In the genomic region with DNA sequence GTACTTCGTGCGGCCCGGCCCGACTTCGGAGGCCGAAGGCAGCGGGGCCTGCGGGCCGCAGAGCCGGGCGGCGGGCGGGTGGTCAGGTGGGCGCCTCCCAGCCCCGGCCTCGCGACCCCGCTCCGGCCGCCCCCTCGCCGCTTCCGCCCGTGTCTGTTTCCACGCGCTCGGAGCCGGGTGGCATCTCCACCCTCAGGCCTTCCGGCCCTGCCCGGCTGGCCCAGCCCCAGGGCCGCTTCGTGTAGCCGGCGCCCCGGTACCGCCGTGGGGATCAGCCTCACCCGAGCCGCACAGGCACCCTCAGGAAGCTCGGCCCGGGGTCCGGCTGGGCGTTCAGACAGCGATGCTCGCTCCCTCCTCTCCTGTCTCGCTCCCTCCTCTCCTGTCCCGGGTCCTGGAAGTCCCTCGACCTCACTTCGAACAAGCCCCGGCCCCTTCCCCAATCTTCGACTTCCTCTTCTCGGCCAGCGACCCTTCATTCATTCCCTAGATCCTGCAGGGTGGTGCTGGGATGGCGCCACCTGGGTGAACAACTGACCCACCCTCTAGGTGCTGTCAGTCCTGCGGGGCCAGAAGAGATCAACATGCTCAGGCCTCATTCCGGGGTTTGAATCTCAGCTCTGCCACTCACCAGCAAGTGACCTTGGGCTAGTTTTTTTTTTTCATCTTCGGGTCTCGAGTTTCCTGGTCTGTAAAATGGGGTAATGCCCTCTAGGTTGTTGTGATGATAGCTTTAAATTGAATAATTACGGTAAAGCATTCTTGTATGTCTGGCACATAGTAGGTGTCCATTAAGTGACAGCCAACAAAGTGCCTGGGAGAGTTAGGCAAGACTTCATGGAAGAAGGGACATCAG, we compare ENCODE assay signal across 1 cellular context.
TF ChIP-seq lines count a peak whose summit lies in the region.

No MANE protein-coding gene starts in this region.

TF ChIP-seq in HepG2, 621 proteins besides CTCF, POLR2A, EP300 and RAD21 (continued from another document and continues in another):
- TF ChIP-seq, protein P1, sequence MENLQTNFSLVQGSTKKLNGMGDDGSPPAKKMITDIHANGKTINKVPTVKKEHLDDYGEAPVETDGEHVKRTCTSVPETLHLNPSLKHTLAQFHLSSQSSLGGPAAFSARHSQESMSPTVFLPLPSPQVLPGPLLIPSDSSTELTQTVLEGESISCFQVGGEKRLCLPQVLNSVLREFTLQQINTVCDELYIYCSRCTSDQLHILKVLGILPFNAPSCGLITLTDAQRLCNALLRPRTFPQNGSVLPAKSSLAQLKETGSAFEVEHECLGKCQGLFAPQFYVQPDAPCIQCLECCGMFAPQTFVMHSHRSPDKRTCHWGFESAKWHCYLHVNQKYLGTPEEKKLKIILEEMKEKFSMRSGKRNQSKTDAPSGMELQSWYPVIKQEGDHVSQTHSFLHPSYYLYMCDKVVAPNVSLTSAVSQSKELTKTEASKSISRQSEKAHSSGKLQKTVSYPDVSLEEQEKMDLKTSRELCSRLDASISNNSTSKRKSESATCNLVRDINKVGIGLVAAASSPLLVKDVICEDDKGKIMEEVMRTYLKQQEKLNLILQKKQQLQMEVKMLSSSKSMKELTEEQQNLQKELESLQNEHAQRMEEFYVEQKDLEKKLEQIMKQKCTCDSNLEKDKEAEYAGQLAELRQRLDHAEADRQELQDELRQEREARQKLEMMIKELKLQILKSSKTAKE (CRISPR knock-in tag; IDR thresholded peaks at IDR 0.05; ENCODE audit: borderline replicate concordance) = no peak
- TF ChIP-seq ZNF841 (CRISPR knock-in tag; IDR thresholded peaks at IDR 0.05; ENCODE audit: borderline replicate concordance) (no peak), MAZ (IDR thresholded peaks at IDR 0.05; ENCODE audit: borderline replicate concordance, low read depth, low read length) (no peak), MAZ (CRISPR knock-in tag; IDR thresholded peaks at IDR 0.05; ENCODE audit: low read depth) (peak; percentile 60), ZNF615 (CRISPR knock-in tag; IDR thresholded peaks at IDR 0.05; ENCODE audit: borderline replicate concordance) (no peak), ZSCAN12 (CRISPR knock-in tag; IDR thresholded peaks at IDR 0.05) (peak; percentile 91; the same call in 1 of the 2 replicates), ARNTL (CRISPR knock-in tag; IDR thresholded peaks at IDR 0.05) (peak; percentile 44; the same call in 1 of the 2 replicates), ZNF451 (CRISPR knock-in tag; IDR thresholded peaks at IDR 0.05) (peak; percentile 42), ARNT (IDR thresholded peaks at IDR 0.05) (no peak), ZNF235 (CRISPR knock-in tag; IDR thresholded peaks at IDR 0.05; ENCODE audit: borderline replicate concordance) (0 out of 2 replicates have a peak, but pooled peaks have one; percentile 44), RBFOX2 (IDR thresholded peaks at IDR 0.05; ENCODE audit: low read depth, low read length) (peak; percentile 73), ZMYM2 (CRISPR knock-in tag; IDR thresholded peaks at IDR 0.05) (peak; percentile 50; the same call in 1 of the 2 replicates), ZMAT3 (CRISPR knock-in tag; conservative IDR thresholded peaks at IDR 0.05) (no peak; the same call in 1 of the 2 replicates), ZNF138 (CRISPR knock-in tag; IDR thresholded peaks at IDR 0.05; ENCODE audit: low read depth) (peak; percentile 44), ZIK1 (CRISPR knock-in tag; IDR thresholded peaks at IDR 0.05; ENCODE audit: borderline replicate concordance, low read depth) (0 out of 2 replicates have a peak, but pooled peaks have one; percentile 12), SALL2 (CRISPR knock-in tag; IDR thresholded peaks at IDR 0.05) (peak; percentile 79), MIER3 (CRISPR knock-in tag; IDR thresholded peaks at IDR 0.05; ENCODE audit: borderline replicate concordance) (no peak), CENPX (CRISPR knock-in tag; IDR thresholded peaks at IDR 0.05) (no peak), ZC3H13 (CRISPR knock-in tag; IDR thresholded peaks at IDR 0.05) (0 out of 2 replicates have a peak, but pooled peaks have one; percentile 53), KLF9 (CRISPR knock-in tag; IDR thresholded peaks at IDR 0.05; ENCODE audit: low read depth) (no peak), SNAI1 (CRISPR knock-in tag; IDR thresholded peaks at IDR 0.05; ENCODE audit: borderline replicate concordance) (peak; percentile 83; the same call in 1 of the 2 replicates), ZNF792 (CRISPR knock-in tag; IDR thresholded peaks at IDR 0.05) (peak; percentile 70), ZSCAN22 (CRISPR knock-in tag; IDR thresholded peaks at IDR 0.05) (no peak)
- TF ChIP-seq, protein P2, sequence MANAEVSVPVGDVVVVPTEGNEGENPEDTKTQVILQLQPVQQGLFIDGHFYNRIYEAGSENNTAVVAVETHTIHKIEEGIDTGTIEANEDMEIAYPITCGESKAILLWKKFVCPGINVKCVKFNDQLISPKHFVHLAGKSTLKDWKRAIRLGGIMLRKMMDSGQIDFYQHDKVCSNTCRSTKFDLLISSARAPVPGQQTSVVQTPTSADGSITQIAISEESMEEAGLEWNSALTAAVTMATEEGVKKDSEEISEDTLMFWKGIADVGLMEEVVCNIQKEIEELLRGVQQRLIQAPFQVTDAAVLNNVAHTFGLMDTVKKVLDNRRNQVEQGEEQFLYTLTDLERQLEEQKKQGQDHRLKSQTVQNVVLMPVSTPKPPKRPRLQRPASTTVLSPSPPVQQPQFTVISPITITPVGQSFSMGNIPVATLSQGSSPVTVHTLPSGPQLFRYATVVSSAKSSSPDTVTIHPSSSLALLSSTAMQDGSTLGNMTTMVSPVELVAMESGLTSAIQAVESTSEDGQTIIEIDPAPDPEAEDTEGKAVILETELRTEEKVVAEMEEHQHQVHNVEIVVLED (CRISPR knock-in tag; IDR thresholded peaks at IDR 0.05; ENCODE audit: borderline replicate concordance) = peak; percentile 12; the same call in 1 of the 2 replicates
- TF ChIP-seq, protein P3, sequence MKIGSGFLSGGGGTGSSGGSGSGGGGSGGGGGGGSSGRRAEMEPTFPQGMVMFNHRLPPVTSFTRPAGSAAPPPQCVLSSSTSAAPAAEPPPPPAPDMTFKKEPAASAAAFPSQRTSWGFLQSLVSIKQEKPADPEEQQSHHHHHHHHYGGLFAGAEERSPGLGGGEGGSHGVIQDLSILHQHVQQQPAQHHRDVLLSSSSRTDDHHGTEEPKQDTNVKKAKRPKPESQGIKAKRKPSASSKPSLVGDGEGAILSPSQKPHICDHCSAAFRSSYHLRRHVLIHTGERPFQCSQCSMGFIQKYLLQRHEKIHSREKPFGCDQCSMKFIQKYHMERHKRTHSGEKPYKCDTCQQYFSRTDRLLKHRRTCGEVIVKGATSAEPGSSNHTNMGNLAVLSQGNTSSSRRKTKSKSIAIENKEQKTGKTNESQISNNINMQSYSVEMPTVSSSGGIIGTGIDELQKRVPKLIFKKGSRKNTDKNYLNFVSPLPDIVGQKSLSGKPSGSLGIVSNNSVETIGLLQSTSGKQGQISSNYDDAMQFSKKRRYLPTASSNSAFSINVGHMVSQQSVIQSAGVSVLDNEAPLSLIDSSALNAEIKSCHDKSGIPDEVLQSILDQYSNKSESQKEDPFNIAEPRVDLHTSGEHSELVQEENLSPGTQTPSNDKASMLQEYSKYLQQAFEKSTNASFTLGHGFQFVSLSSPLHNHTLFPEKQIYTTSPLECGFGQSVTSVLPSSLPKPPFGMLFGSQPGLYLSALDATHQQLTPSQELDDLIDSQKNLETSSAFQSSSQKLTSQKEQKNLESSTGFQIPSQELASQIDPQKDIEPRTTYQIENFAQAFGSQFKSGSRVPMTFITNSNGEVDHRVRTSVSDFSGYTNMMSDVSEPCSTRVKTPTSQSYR (CRISPR knock-in tag; IDR thresholded peaks at IDR 0.05; ENCODE audit: borderline replicate concordance) = 0 out of 2 replicates have a peak, but pooled peaks have one; percentile 1
- TF ChIP-seq, protein P4, sequence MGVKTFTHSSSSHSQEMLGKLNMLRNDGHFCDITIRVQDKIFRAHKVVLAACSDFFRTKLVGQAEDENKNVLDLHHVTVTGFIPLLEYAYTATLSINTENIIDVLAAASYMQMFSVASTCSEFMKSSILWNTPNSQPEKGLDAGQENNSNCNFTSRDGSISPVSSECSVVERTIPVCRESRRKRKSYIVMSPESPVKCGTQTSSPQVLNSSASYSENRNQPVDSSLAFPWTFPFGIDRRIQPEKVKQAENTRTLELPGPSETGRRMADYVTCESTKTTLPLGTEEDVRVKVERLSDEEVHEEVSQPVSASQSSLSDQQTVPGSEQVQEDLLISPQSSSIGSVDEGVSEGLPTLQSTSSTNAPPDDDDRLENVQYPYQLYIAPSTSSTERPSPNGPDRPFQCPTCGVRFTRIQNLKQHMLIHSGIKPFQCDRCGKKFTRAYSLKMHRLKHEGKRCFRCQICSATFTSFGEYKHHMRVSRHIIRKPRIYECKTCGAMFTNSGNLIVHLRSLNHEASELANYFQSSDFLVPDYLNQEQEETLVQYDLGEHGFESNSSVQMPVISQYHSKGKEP (CRISPR knock-in tag; IDR thresholded peaks at IDR 0.05) = no peak
- TF ChIP-seq, protein P5, sequence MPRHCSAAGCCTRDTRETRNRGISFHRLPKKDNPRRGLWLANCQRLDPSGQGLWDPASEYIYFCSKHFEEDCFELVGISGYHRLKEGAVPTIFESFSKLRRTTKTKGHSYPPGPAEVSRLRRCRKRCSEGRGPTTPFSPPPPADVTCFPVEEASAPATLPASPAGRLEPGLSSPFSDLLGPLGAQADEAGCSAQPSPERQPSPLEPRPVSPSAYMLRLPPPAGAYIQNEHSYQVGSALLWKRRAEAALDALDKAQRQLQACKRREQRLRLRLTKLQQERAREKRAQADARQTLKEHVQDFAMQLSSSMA (CRISPR knock-in tag; IDR thresholded peaks at IDR 0.05) = peak; percentile 43
- TF ChIP-seq, protein P6, sequence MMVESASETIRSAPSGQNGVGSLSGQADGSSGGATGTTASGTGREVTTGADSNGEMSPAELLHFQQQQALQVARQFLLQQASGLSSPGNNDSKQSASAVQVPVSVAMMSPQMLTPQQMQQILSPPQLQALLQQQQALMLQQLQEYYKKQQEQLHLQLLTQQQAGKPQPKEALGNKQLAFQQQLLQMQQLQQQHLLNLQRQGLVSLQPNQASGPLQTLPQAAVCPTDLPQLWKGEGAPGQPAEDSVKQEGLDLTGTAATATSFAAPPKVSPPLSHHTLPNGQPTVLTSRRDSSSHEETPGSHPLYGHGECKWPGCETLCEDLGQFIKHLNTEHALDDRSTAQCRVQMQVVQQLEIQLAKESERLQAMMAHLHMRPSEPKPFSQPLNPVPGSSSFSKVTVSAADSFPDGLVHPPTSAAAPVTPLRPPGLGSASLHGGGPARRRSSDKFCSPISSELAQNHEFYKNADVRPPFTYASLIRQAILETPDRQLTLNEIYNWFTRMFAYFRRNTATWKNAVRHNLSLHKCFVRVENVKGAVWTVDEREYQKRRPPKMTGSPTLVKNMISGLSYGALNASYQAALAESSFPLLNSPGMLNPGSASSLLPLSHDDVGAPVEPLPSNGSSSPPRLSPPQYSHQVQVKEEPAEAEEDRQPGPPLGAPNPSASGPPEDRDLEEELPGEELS (CRISPR knock-in tag; IDR thresholded peaks at IDR 0.05) = 0 out of 2 replicates have a peak, but pooled peaks have one; percentile 54
- TF ChIP-seq, protein P7, sequence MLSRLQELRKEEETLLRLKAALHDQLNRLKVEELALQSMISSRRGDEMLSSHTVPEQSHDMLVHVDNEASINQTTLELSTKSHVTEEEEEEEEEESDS (CRISPR knock-in tag; IDR thresholded peaks at IDR 0.05; ENCODE audit: borderline replicate concordance) = no peak
- TF ChIP-seq, protein P8, sequence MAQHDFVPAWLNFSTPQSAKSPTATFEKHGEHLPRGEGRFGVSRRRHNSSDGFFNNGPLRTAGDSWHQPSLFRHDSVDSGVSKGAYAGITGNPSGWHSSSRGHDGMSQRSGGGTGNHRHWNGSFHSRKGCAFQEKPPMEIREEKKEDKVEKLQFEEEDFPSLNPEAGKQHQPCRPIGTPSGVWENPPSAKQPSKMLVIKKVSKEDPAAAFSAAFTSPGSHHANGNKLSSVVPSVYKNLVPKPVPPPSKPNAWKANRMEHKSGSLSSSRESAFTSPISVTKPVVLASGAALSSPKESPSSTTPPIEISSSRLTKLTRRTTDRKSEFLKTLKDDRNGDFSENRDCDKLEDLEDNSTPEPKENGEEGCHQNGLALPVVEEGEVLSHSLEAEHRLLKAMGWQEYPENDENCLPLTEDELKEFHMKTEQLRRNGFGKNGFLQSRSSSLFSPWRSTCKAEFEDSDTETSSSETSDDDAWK (CRISPR knock-in tag; IDR thresholded peaks at IDR 0.05) = no peak
- TF ChIP-seq, protein P9, sequence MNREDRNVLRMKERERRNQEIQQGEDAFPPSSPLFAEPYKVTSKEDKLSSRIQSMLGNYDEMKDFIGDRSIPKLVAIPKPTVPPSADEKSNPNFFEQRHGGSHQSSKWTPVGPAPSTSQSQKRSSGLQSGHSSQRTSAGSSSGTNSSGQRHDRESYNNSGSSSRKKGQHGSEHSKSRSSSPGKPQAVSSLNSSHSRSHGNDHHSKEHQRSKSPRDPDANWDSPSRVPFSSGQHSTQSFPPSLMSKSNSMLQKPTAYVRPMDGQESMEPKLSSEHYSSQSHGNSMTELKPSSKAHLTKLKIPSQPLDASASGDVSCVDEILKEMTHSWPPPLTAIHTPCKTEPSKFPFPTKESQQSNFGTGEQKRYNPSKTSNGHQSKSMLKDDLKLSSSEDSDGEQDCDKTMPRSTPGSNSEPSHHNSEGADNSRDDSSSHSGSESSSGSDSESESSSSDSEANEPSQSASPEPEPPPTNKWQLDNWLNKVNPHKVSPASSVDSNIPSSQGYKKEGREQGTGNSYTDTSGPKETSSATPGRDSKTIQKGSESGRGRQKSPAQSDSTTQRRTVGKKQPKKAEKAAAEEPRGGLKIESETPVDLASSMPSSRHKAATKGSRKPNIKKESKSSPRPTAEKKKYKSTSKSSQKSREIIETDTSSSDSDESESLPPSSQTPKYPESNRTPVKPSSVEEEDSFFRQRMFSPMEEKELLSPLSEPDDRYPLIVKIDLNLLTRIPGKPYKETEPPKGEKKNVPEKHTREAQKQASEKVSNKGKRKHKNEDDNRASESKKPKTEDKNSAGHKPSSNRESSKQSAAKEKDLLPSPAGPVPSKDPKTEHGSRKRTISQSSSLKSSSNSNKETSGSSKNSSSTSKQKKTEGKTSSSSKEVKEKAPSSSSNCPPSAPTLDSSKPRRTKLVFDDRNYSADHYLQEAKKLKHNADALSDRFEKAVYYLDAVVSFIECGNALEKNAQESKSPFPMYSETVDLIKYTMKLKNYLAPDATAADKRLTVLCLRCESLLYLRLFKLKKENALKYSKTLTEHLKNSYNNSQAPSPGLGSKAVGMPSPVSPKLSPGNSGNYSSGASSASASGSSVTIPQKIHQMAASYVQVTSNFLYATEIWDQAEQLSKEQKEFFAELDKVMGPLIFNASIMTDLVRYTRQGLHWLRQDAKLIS (CRISPR knock-in tag; IDR thresholded peaks at IDR 0.05) = no peak
- TF ChIP-seq, protein P10, sequence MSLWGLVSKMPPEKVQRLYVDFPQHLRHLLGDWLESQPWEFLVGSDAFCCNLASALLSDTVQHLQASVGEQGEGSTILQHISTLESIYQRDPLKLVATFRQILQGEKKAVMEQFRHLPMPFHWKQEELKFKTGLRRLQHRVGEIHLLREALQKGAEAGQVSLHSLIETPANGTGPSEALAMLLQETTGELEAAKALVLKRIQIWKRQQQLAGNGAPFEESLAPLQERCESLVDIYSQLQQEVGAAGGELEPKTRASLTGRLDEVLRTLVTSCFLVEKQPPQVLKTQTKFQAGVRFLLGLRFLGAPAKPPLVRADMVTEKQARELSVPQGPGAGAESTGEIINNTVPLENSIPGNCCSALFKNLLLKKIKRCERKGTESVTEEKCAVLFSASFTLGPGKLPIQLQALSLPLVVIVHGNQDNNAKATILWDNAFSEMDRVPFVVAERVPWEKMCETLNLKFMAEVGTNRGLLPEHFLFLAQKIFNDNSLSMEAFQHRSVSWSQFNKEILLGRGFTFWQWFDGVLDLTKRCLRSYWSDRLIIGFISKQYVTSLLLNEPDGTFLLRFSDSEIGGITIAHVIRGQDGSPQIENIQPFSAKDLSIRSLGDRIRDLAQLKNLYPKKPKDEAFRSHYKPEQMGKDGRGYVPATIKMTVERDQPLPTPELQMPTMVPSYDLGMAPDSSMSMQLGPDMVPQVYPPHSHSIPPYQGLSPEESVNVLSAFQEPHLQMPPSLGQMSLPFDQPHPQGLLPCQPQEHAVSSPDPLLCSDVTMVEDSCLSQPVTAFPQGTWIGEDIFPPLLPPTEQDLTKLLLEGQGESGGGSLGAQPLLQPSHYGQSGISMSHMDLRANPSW (CRISPR knock-in tag; IDR thresholded peaks at IDR 0.05; ENCODE audit: borderline replicate concordance) = peak; percentile 74; the same call in 1 of the 2 replicates
